ENCODE assay signal across 24 cellular contexts in genomic region chr11:62953811-62954210, GRCh38. TPM values are rescaled to one million over a fixed set of nuclear protein-coding genes. Genes with fewer than 3 reads are reported as not detected.
"Had no signal": no experiment of that assay in that cellular context is flagged by ENCODE, and none has a peak within 500 bp of the region (broad histone marks: within the 10 kb centered on the region; RNA-seq: fewer than 3 reads in every experiment).

No MANE protein-coding gene starts in this region.

- H3K36me3 ChIP-seq: esophagus squamous epithelium, gastrocnemius medialis, heart right ventricle, neural progenitor cell, ovary, thyroid gland, uterus had no signal

- FAIRE-seq: islet of Langerhans had no signal

- H3K4me3 ChIP-seq: coronary artery, esophagus squamous epithelium, gastrocnemius medialis, heart right ventricle, neural progenitor cell, ovary, thyroid gland, uterus had no signal

- H3K4me2 ChIP-seq: neural progenitor cell had no signal

- H3K9ac ChIP-seq: neural progenitor cell had no signal

- DNase-seq: activated CD4-positive, alpha-beta T cell treated with anti-CD3 and anti-CD28 coated beads for 1 hour; activated CD4-positive, alpha-beta T cell treated with anti-CD3 and anti-CD28 coated beads, Interleukin-2, amount 50 U/mL, for 4 hours; activated naive CD4-positive, alpha-beta T cell treated with anti-CD3 and anti-CD28 coated beads for 36 hours; activated naive CD8-positive, alpha-beta T cell treated with anti-CD3 and anti-CD28 coated beads, Interleukin-2, amount 50 U/mL, for 24 hours; activated T-cell treated with anti-CD3 and anti-CD28 coated beads, Interleukin-2, amount 50 U/mL, for 1 hour; effector CD4-positive, alpha-beta T cell; esophagus squamous epithelium; gastrocnemius medialis; heart right ventricle; ovary; stimulated activated CD4-positive, alpha-beta T cell treated with anti-CD3 and anti-CD28 coated beads, Interleukin-12 subunit alpha, Interleukin-12 subunit beta, amount 100 ng/mL, for 4 hours; stimulated activated CD4-positive, alpha-beta T cell treated with anti-CD3 and anti-CD28 coated beads, Interleukin-2, amount 100 ng/mL, for 24 hours; T-cell; T1000; thyroid gland; uterus had no signal

- H3K9me3 ChIP-seq: esophagus squamous epithelium, gastrocnemius medialis, heart right ventricle, ovary, thyroid gland, uterus had no signal

- H3K27ac ChIP-seq: coronary artery, esophagus squamous epithelium, gastrocnemius medialis, heart right ventricle, neural progenitor cell, ovary, thyroid gland, uterus, VCaP had no signal

- ATAC-seq: activated naive CD8-positive, alpha-beta T cell treated with anti-CD3 and anti-CD28 coated beads, Interleukin-2, amount 50 U/mL, for 24 hours; gastrocnemius medialis; heart right ventricle; left lobe of liver; T-cell had no signal

- H3K27me3 ChIP-seq: esophagus squamous epithelium, gastrocnemius medialis, neural progenitor cell, ovary, thyroid gland, uterus had no signal

- H3K4me1 ChIP-seq: uterus had no signal

RNA-seq across cellular contexts. Expression of gene SLC22A6, which starts 31.0 kb away (rescaled TPM):
- total RNA-seq: activated naive CD4-positive, alpha-beta T cell treated with anti-CD3 and anti-CD28 coated beads for 36 hours; activated T-helper 2 cell treated with anti-CD3 and anti-CD28 coated beads, Interferon-gamma antibody, Interleukin-2, Interleukin-4, amounts not matched to agents 10 μg/mL and 5 μg/mL and 100 μg/mL, durations not matched to agents 14 hours and 24 hours and 36 hours; esophagus squamous epithelium; gastrocnemius medialis; heart right ventricle; left lobe of liver; lung microvascular endothelial cell; ovary; pulmonary artery endothelial cell; T-cell; thyroid gland; uterus had no signal
- polyA plus RNA-seq: heart right ventricle, ovary had no signal

RNA-seq across cellular contexts. Expression of gene CHRM1, which starts 32.6 kb away (rescaled TPM):
- total RNA-seq: activated naive CD4-positive, alpha-beta T cell treated with anti-CD3 and anti-CD28 coated beads for 36 hours; activated T-helper 2 cell treated with anti-CD3 and anti-CD28 coated beads, Interferon-gamma antibody, Interleukin-2, Interleukin-4, amounts not matched to agents 10 μg/mL and 5 μg/mL and 100 μg/mL, durations not matched to agents 14 hours and 24 hours and 36 hours; gastrocnemius medialis; heart right ventricle; left lobe of liver; lung microvascular endothelial cell; ovary; pulmonary artery endothelial cell; T-cell; thyroid gland had no signal
- polyA plus RNA-seq: heart right ventricle, ovary had no signal
